Comparison of ENCODE assay signal across 9 cellular contexts in genomic region chr12:117468016-117468415, GRCh38.
"Had no signal": no experiment of that assay in that cellular context is flagged by ENCODE, and none has a peak within 500 bp of the region (broad histone marks: within the 10 kb centered on the region; RNA-seq: fewer than 3 reads in every experiment).

No MANE protein-coding gene starts in this region.

- DNase-seq: activated CD4-positive, alpha-beta T cell treated with anti-CD3 and anti-CD28 coated beads, Interleukin-2, amount 50 U/mL, for 48 hours; activated CD4-positive, CD25-positive, alpha-beta regulatory T cell treated with anti-CD3 and anti-CD28 coated beads, Interleukin-2, amount 50 U/mL, for 72 hours; activated gamma-delta T cell; activated T-cell treated with anti-CD3 and anti-CD28 coated beads, Interleukin-2, amount 50 U/mL, for 4 hours; brain microvascular endothelial cell; foreskin keratinocyte; left cardiac atrium; naive thymus-derived CD4-positive, alpha-beta T cell; stimulated activated CD4-positive, alpha-beta T cell treated with anti-CD3 and anti-CD28 coated beads, Interleukin-4, amount 100 ng/mL, for 4 hours had no signal

- ATAC-seq: activated T-cell treated with anti-CD3 and anti-CD28 coated beads, Interleukin-2, amount 50 U/mL, for 4 hours; foreskin keratinocyte; left cardiac atrium; naive thymus-derived CD4-positive, alpha-beta T cell had no signal
